ENCODE assay signal across 13 cellular contexts in genomic region chr4:74543983-74544382, GRCh38.
DNase-seq lines count a peak whose midpoint lies in the region; ATAC-seq, FAIRE-seq and TF ChIP-seq lines count a peak whose summit lies in the region.
"Had no signal": no experiment of that assay in that cellular context is flagged by ENCODE, and none has a peak within 500 bp of the region (broad histone marks: within the 10 kb centered on the region; RNA-seq: fewer than 3 reads in every experiment).

No MANE protein-coding gene starts in this region.

- no peaks in the 10 kb centered on the region for H3K79me1 ChIP-seq in IMR-90 (ENCODE audit: low read depth in 1 of 2, low read length in 2 of 2)

- CTCF ChIA-PET in IMR-90 (lab: Yijun Ruan, JAX) (interaction anchor here (1.3 to 1.9 kb wide), 2 partner anchors 11 to 12 kb away, joined by 4 to 11 read pairs; no protein-coding TSS in a partner anchor), mammary epithelial cell (lab: Charles Lee; ENCODE audit: low non-redundant PET) (no interaction called here), Caco-2 (lab: Charles Lee) (interaction anchor here (1.6 kb wide), 1 partner anchor 127 kb away, joined by 4 read pairs; no protein-coding TSS in a partner anchor)

- H3K4me3 ChIP-seq in IMR-90 (ENCODE audit: insufficient read depth, low read depth, low read length), result no peak overlapping the region
- no peak overlapping the region for H3K4me3 ChIP-seq in mammary epithelial cell (replicated peaks in 1 of 3; ENCODE audit: insufficient read depth in 1 of 3, low read depth in 2 of 3, low read length in 3 of 3)
- H3K4me3 ChIP-seq in keratinocyte (ENCODE audit: control insufficient read depth in 2 of 3, extremely low read depth in 1 of 3, insufficient read depth in 2 of 3, low read depth in 1 of 3, low read length in 3 of 3), result no peak overlapping the region
- no peak overlapping the region for H3K4me3 ChIP-seq in Caco-2 (ENCODE audit: low read depth, low read length)
- H3K4me3 ChIP-seq in heart right ventricle, result no peak overlapping the region
- H3K4me3 ChIP-seq: upper lobe of left lung had no signal

- H3K4me1 ChIP-seq in IMR-90 (ENCODE audit: control insufficient read depth, insufficient read depth, low read length) (peaks cover 14% of the 10 kb centered on the region), mammary epithelial cell (ENCODE audit: insufficient read depth, low read length) (peaks cover 61% of the 10 kb centered on the region), keratinocyte (ENCODE audit: control insufficient read depth, extremely low read depth, insufficient read depth, low read length) (peaks cover 49% of the 10 kb centered on the region), Caco-2 (peaks cover 78% of the 10 kb centered on the region), heart right ventricle (peaks cover 0 to 35% (median 5%) of the 10 kb centered on the region in 9 donors)
- H3K4me1 ChIP-seq: BE2C had no signal

- no peak for FAIRE-seq in keratinocyte (lab: Jason Lieb, UNC)

- intact Hi-C loops in IMR-90 (cut with micrococcal nuclease) (no loop called here), mammary epithelial cell (cut with micrococcal nuclease) (no loop called here), Caco-2 (cut with micrococcal nuclease; ENCODE audit: unreplicated experiment) (no loop called here), heart right ventricle (cut with DNase I) (loop anchor here in 3 of 10 donors (10.0 kb wide), 3 partner anchors 51 to 131 kb away; no protein-coding TSS in a partner anchor)

- no peaks in the 10 kb centered on the region for H3K27me3 Mint-ChIP-seq in Caco-2 (ENCODE audit: insufficient read depth, unreplicated experiment)

- H3K56ac ChIP-seq in IMR-90 (ENCODE audit: extremely low read depth, insufficient read depth, low read length), result peak overlapping the region; percentile 12; the same call in 1 of the 2 replicates

- DNase-seq in AG08395 (ENCODE audit: low spot score) (peak; percentile 13), IMR-90 (peak; percentile 88), mammary epithelial cell (no peak), keratinocyte (ENCODE audit: low read depth, low spot score) (no peak), mesenteric fat pad (ENCODE audit: low spot score) (no peak), Caco-2 (no peak), heart right ventricle (no peak)
- DNase-seq: activated CD4-positive, alpha-beta T cell treated with anti-CD3 and anti-CD28 coated beads, Interleukin-2, amount 50 U/mL, for 48 hours; activated effector memory CD4-positive, alpha-beta T cell treated with anti-CD3 and anti-CD28 coated beads, Interleukin-2, amount 50 U/mL, for 16 hours; BE2C; NCI-H1092; upper lobe of left lung had no signal

- H2BK5ac ChIP-seq in IMR-90 (ENCODE audit: low read depth, low read length, poor library complexity, severe bottlenecking), result peak overlapping the region; percentile 73

- H3K27ac ChIP-seq in IMR-90 (ENCODE audit: insufficient read depth, low read length), result no peak overlapping the region; the same call in 1 of the 2 replicates
- peak overlapping the region; percentile 94 for H3K27ac ChIP-seq in mammary epithelial cell (ENCODE audit: insufficient read depth, low read depth, low read length)
- H3K27ac ChIP-seq in keratinocyte (ENCODE audit: control insufficient read depth, insufficient read depth, low read length), result peak overlapping the region; percentile 10
- H3K27ac ChIP-seq in heart right ventricle, result no peak overlapping the region
- H3K27ac ChIP-seq: upper lobe of left lung had no signal

- peak overlapping the region; percentile 30 to 85; a peak in 3 of 4 replicates for H4K8ac ChIP-seq in IMR-90 (ENCODE audit: low read depth in 2 of 2, low read length in 2 of 2)

- no peak overlapping the region for H2AK9ac ChIP-seq in IMR-90 (replicated peaks; ENCODE audit: low read depth, low read length, poor library complexity)

- TF ChIP-seq CTCF in IMR-90 (conservative IDR thresholded peaks at IDR 0.05; ENCODE audit: low read depth, low read length) (no peak), mammary epithelial cell (conservative IDR thresholded peaks at IDR 0.05 in 1 of 2, IDR thresholded peaks at IDR 0.05 in 1 of 2; ENCODE audit: extremely low read depth in 1 of 2, insufficient read depth in 1 of 2, low read depth in 1 of 2, low read length in 2 of 2) (no peak), keratinocyte (optimal IDR thresholded peaks at IDR 0.05 in 1 of 3, IDR thresholded peaks at IDR 0.05 in 1 of 3, conservative IDR thresholded peaks at IDR 0.05 in 1 of 3; ENCODE audit: extremely low read depth in 1 of 3, insufficient read depth in 2 of 3, low read length in 3 of 3) (no peak), Caco-2 (IDR thresholded peaks at IDR 0.05; ENCODE audit: insufficient read depth in 1 of 2, low read depth in 1 of 2, low read length in 1 of 2, severe bottlenecking in 1 of 2, unreplicated experiment in 1 of 2) (no peak), heart right ventricle (IDR thresholded peaks at IDR 0.05) (no peak)

- peak overlapping the region; percentile 71 for H3K4ac ChIP-seq in IMR-90 (ENCODE audit: low read depth, low read length)

- no peaks in the 10 kb centered on the region for H3K36me3 Mint-ChIP-seq in Caco-2 (ENCODE audit: insufficient read depth, unreplicated experiment)

- H3K4me2 ChIP-seq in IMR-90 (ENCODE audit: low read depth, low read length) (peak overlapping the region; percentile 79; the same call in 1 of the 2 replicates), mammary epithelial cell (ENCODE audit: insufficient read depth, low read depth, low read length) (no peak overlapping the region), keratinocyte (ENCODE audit: control insufficient read depth, extremely low read depth, insufficient read depth, low read depth, low read length) (no peak overlapping the region)

- H2BK20ac ChIP-seq in IMR-90 (ENCODE audit: low read depth, low read length), result peak overlapping the region; percentile 66

- H3K23ac ChIP-seq in IMR-90 (ENCODE audit: low read depth, low read length), result no peak overlapping the region

- ATAC-seq in IMR-90 (ENCODE audit: low read depth) (peak; percentile 82), heart right ventricle (no peak), GM18498 (IDR thresholded peaks at IDR 0.05; ENCODE audit: unreplicated experiment) (no peak)

- no peak overlapping the region for H3K27ac Mint-ChIP-seq in Caco-2 (ENCODE audit: unreplicated experiment)

- H3K14ac ChIP-seq in IMR-90 (replicated peaks; ENCODE audit: low read depth, low read length), result peak overlapping the region; percentile 26; the same call in 1 of the 2 replicates

- no peak for TF ChIP-seq POLR2A in IMR-90 (IDR thresholded peaks at IDR 0.05; ENCODE audit: low read depth, low read length)

- H3K27me3 ChIP-seq in IMR-90 (ENCODE audit: control insufficient read depth, insufficient read depth, low read length) (no peaks in the 10 kb centered on the region), mammary epithelial cell (ENCODE audit: insufficient read depth, low read length) (no peaks in the 10 kb centered on the region), keratinocyte (ENCODE audit: control insufficient read depth, extremely low read depth, insufficient read depth, low read length) (no peaks in the 10 kb centered on the region), Caco-2 (replicated peaks; ENCODE audit: control insufficient read depth, insufficient read depth, low read length) (no peaks in the 10 kb centered on the region), heart right ventricle (no peaks in the 10 kb centered on the region)
- H3K27me3 ChIP-seq: BE2C, upper lobe of left lung had no signal

- H3K9me3 ChIP-seq in IMR-90 (ENCODE audit: control insufficient read depth, insufficient read depth, low read length), result no peaks in the 10 kb centered on the region
- no peaks in the 10 kb centered on the region for H3K9me3 ChIP-seq in mammary epithelial cell (replicated peaks; ENCODE audit: insufficient read depth, low read length)
- no peaks in the 10 kb centered on the region for H3K9me3 ChIP-seq in keratinocyte (ENCODE audit: control insufficient read depth, low read depth, low read length)
- H3K9me3 ChIP-seq in Caco-2, result no peaks in the 10 kb centered on the region
- H3K9me3 ChIP-seq in heart right ventricle, result no peaks in the 10 kb centered on the region
- H3K9me3 ChIP-seq: BE2C, upper lobe of left lung had no signal

- H3K9me3 Mint-ChIP-seq in Caco-2 (ENCODE audit: unreplicated experiment), result peaks cover 8% of the 10 kb centered on the region

- H3K79me2 ChIP-seq in mammary epithelial cell (ENCODE audit: insufficient read depth, low read length) (no peaks in the 10 kb centered on the region), keratinocyte (ENCODE audit: control insufficient read depth, insufficient read depth, low read length) (no peaks in the 10 kb centered on the region)

- peak overlapping the region; percentile 88 for H2BK120ac ChIP-seq in IMR-90 (ENCODE audit: low read depth, low read length)

- H3K36me3 ChIP-seq in IMR-90 (ENCODE audit: control insufficient read depth, insufficient read depth, low read length), result no peaks in the 10 kb centered on the region
- H3K36me3 ChIP-seq in mammary epithelial cell (ENCODE audit: insufficient read depth, low read length), result no peaks in the 10 kb centered on the region
- H3K36me3 ChIP-seq in keratinocyte (ENCODE audit: control insufficient read depth in 2 of 2, extremely low read depth in 1 of 2, insufficient read depth in 2 of 2, low read length in 2 of 2), result no peaks in the 10 kb centered on the region
- H3K36me3 ChIP-seq in Caco-2 (ENCODE audit: control insufficient read depth, insufficient read depth, low read length), result no peaks in the 10 kb centered on the region
- no peaks in the 10 kb centered on the region for H3K36me3 ChIP-seq in heart right ventricle
- H3K36me3 ChIP-seq: BE2C, upper lobe of left lung had no signal

- no TSS peak for BruUV-seq in IMR-90 (replicated peaks; lab: Mats Ljungman, UMichigan)
- no TSS peak for BruUV-seq in mammary epithelial cell (replicated peaks; lab: Mats Ljungman, UMichigan)
- BruUV-seq in Caco-2 (replicated peaks; lab: Mats Ljungman, UMichigan), result no TSS peak

- no peak overlapping the region for H3K4me3 Mint-ChIP-seq in Caco-2 (ENCODE audit: unreplicated experiment)

- H2AFZ ChIP-seq in IMR-90 (replicated peaks; ENCODE audit: low read length, poor library complexity), result peak overlapping the region; percentile 16
- H2AFZ ChIP-seq in mammary epithelial cell (ENCODE audit: low read depth, low read length), result peak overlapping the region; percentile 47
- H2AFZ ChIP-seq in keratinocyte (ENCODE audit: control insufficient read depth, low read length), result no peak overlapping the region

- H4K5ac ChIP-seq in IMR-90 (ENCODE audit: low read depth, low read length), result peak overlapping the region; percentile 61; the same call in 1 of the 2 replicates

- in situ Hi-C loops in IMR-90 (cut with MboI; ENCODE audit: low sequenced_read_pairs) (no loop called here), mammary epithelial cell (cut with MboI; ENCODE audit: low sequenced_read_pairs in 2 of 2) (no loop called here)

- no CpG with 5 or more reads among the region's 2 CpGs for WGBS in IMR-90 (ENCODE audit: extremely low coverage in 2 of 2, insufficient read length in 1 of 2), 2 experiments
- 95% methylated on average over 2 of the region's 2 CpGs for WGBS in mammary epithelial cell (ENCODE audit: low coverage, missing lambda C conversion rate)
- 69 to 71% methylated on average over 2 of the region's 2 CpGs for WGBS in heart right ventricle, 2 donors

- peaks cover 34% of the 10 kb centered on the region for H3K4me1 Mint-ChIP-seq in Caco-2 (ENCODE audit: low read depth, unreplicated experiment)

- H2BK15ac ChIP-seq in IMR-90 (ENCODE audit: low read depth, low read length), result 0 out of 3 replicates have a peak overlapping the region, but pooled peaks have one; percentile 61

- POLR2A ChIA-PET in IMR-90 (lab: Charles Lee; ENCODE audit: unreplicated experiment) (no interaction called here), Caco-2 (lab: Charles Lee) (no interaction called here)

- no peak overlapping the region for H3K9ac ChIP-seq in IMR-90 (ENCODE audit: low read depth, low read length)
- no peak overlapping the region for H3K9ac ChIP-seq in mammary epithelial cell (ENCODE audit: insufficient read depth, low read length)
- no peak overlapping the region for H3K9ac ChIP-seq in keratinocyte (ENCODE audit: control insufficient read depth, extremely low read depth, insufficient read depth, low read length)

- dilution Hi-C loops in IMR-90 (cut with HindIII; ENCODE audit: low sequenced_read_pairs, unreplicated experiment), result no loop called here
- dilution Hi-C loops in mammary epithelial cell (cut with HindIII; ENCODE audit: low sequenced_read_pairs), result loop anchor here (25.0 kb wide), 1 partner anchor 157 kb away; no protein-coding TSS in a partner anchor
- dilution Hi-C loops in keratinocyte (cut with MboI; ENCODE audit: extremely low pct_ligation_motif_present, low sequenced_read_pairs), result no loop called here

- H3K18ac ChIP-seq in IMR-90 (ENCODE audit: low read depth, low read length), result peak overlapping the region; percentile 77

- TF ChIP-seq RAD21 in IMR-90 (IDR thresholded peaks at IDR 0.05; ENCODE audit: low read length), result no peak

- H3K9me1 ChIP-seq in IMR-90 (ENCODE audit: insufficient read depth, low read length) (peaks cover 5% of the 10 kb centered on the region; the same call in 1 of the 2 replicates), keratinocyte (ENCODE audit: control insufficient read depth, extremely low read depth, insufficient read depth, low read length) (no peaks in the 10 kb centered on the region)

- H2AK5ac ChIP-seq in IMR-90 (ENCODE audit: low read depth, low read length), result no peak overlapping the region

- H4K91ac ChIP-seq in IMR-90 (ENCODE audit: insufficient read depth, low read depth, low read length), result peak overlapping the region; percentile 67; the same call in 1 of the 2 replicates

- H4K20me1 ChIP-seq in IMR-90 (ENCODE audit: insufficient read depth, low read length) (no peaks in the 10 kb centered on the region), mammary epithelial cell (ENCODE audit: insufficient read depth, low read length) (no peaks in the 10 kb centered on the region), keratinocyte (ENCODE audit: control insufficient read depth, extremely low read depth, insufficient read depth, low read length) (no peaks in the 10 kb centered on the region)

Comparison
In these comparisons a context has a peak if more than half of its experiments do, and no peak if none do; other contexts are left out.
1. DNase-seq: peak in AG08395 (single experiment) and IMR-90 (single experiment); none in mammary epithelial cell (single experiment), keratinocyte (single experiment), mesenteric fat pad (single experiment), Caco-2 (0 of 2) and heart right ventricle (0 of 2).
2. H3K27ac ChIP-seq: peak in mammary epithelial cell (single experiment) and keratinocyte (single experiment); none in IMR-90 (single experiment) and heart right ventricle (0 of 10).